Comparison of ENCODE assay signal across 15 cellular contexts in the genomic region with DNA sequence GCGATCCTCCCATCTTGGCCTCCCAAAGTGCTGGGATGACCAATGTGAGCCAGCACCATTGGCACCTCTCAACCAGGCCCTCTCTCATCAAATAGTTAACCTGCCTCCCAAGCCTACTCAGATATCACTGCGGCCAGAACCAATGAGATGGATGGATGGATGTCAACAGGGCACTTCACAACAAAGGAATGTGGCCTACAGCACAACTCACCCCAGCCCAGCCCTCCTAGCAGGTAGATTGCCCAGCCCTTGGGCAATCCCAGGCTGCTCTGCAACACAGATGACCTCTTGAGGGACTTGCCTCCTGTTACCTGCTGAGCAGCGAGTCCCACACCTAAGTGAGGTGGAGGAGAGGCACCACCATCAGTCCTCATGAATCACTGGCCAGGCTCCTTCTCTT. TPM values are rescaled to one million over a fixed set of nuclear protein-coding genes. Genes with fewer than 3 reads are reported as not detected.
DNase-seq lines count a peak whose midpoint lies in the region; ATAC-seq and TF ChIP-seq lines count a peak whose summit lies in the region.
"Had no signal": no experiment of that assay in that cellular context is flagged by ENCODE, and none has a peak within 500 bp of the region (broad histone marks: within the 10 kb centered on the region; RNA-seq: fewer than 3 reads in every experiment).

No MANE protein-coding gene starts in this region.

- H3K36me3 ChIP-seq in neural progenitor cell (no peaks in the 10 kb centered on the region), esophagus muscularis mucosa (no peaks in the 10 kb centered on the region)
- H3K36me3 ChIP-seq: HAP-1, MG63, stomach, WERI-Rb-1 had no signal

- no peak overlapping the region for H3K4me2 ChIP-seq in neural progenitor cell

- H2AFZ ChIP-seq in neural progenitor cell (replicated peaks): peak overlapping the region; percentile 82

- H3K4me3 ChIP-seq in neural progenitor cell (no peak overlapping the region), esophagus muscularis mucosa (no peak overlapping the region)
- H3K4me3 ChIP-seq: HAP-1, MG63, stomach had no signal

- TF ChIP-seq POLR2A in esophagus muscularis mucosa (IDR thresholded peaks at IDR 0.05; ENCODE audit: low read depth): no peak

- WGBS in esophagus muscularis mucosa: 94% methylated on average over 2 of the region's 3 CpGs

- H3K27ac ChIP-seq in epithelial cell of prostate (peak overlapping the region; percentile 31), neural progenitor cell (no peak overlapping the region), esophagus muscularis mucosa (replicated peaks in 1 of 4) (no peak overlapping the region)
- H3K27ac ChIP-seq: stomach, WERI-Rb-1 had no signal

- no peak overlapping the region for H3K9ac ChIP-seq in neural progenitor cell

- TF ChIP-seq CTCF in neural progenitor cell (IDR thresholded peaks at IDR 0.05): no peak
- no peak for TF ChIP-seq CTCF in esophagus muscularis mucosa (IDR thresholded peaks at IDR 0.05)

- no peaks in the 10 kb centered on the region for H3K79me2 ChIP-seq in neural progenitor cell (ENCODE audit: low read depth)

- H3K27me3 ChIP-seq in neural progenitor cell: no peaks in the 10 kb centered on the region
- no peaks in the 10 kb centered on the region for H3K27me3 ChIP-seq in esophagus muscularis mucosa
- H3K27me3 ChIP-seq: MG63, stomach had no signal

- H3K4me1 Mint-ChIP-seq in neural progenitor cell: peaks cover 2% of the 10 kb centered on the region

- intact Hi-C loops in esophagus muscularis mucosa (cut with DNase I): no loop called here

- in situ Hi-C loops in Caki2 (cut with HindIII; ENCODE audit: low pct_unique_long_range_greater_than_20kb, low sequenced_read_pairs): no loop called here

- no peaks in the 10 kb centered on the region for H3K9me3 Mint-ChIP-seq in neural progenitor cell

- H3K4me3 Mint-ChIP-seq in neural progenitor cell: no peak overlapping the region

- H3K27ac Mint-ChIP-seq in neural progenitor cell: no peak overlapping the region

- no peak for TF ChIP-seq EP300 in esophagus muscularis mucosa (IDR thresholded peaks at IDR 0.05)

- H3K4me1 ChIP-seq in neural progenitor cell (no peaks in the 10 kb centered on the region), esophagus muscularis mucosa (peaks cover 4 to 13% (median 11%) of the 10 kb centered on the region in 4 donors)

- DNase-seq in Caki2 (ENCODE audit: low read depth) (peak; percentile 44), M059J (ENCODE audit: low read depth) (peak; percentile 68), epithelial cell of prostate (ENCODE audit: low read depth, low spot score) (no peak), neural progenitor cell (ENCODE audit: low spot score) (no peak), cerebellar cortex (ENCODE audit: low spot score) (no peak), esophagus muscularis mucosa (ENCODE audit: extremely low spot score) (no peak)
- DNase-seq: caudate nucleus, MG63, NCI-H187, stomach, SW 1271, WERI-Rb-1 had no signal

- H3K9me3 ChIP-seq in neural progenitor cell (ENCODE audit: low read depth) (no peaks in the 10 kb centered on the region), esophagus muscularis mucosa (no peaks in the 10 kb centered on the region)
- H3K9me3 ChIP-seq: HAP-1, MG63, stomach had no signal

- no peaks in the 10 kb centered on the region for H4K20me1 ChIP-seq in neural progenitor cell (ENCODE audit: low read depth)

- H3F3A ChIP-seq in neural progenitor cell (ENCODE audit: low read depth): no peaks in the 10 kb centered on the region

- no peaks in the 10 kb centered on the region for H3K36me3 Mint-ChIP-seq in neural progenitor cell

- peaks cover 3% of the 10 kb centered on the region for H3K27me3 Mint-ChIP-seq in neural progenitor cell (ENCODE audit: insufficient read depth, low read depth)

- no peak for ATAC-seq in HG02571 (IDR thresholded peaks at IDR 0.05; ENCODE audit: unreplicated experiment)
- no peak for ATAC-seq in GM21360 (IDR thresholded peaks at IDR 0.05; ENCODE audit: unreplicated experiment)

RNA-seq across cellular contexts. Expression of gene KIFC3, which starts 22.6 kb away (rescaled TPM):
- 89.2 and 132 TPM in 2 replicates for total RNA-seq in Caki2 (2014; rRNA removed; shearing (Covaris generic); ENCODE audit: low replicate concordance)
- total RNA-seq in M059J (2014; rRNA removed; shearing (Covaris generic)): 38.8 and 71.2 TPM in 2 replicates
- 0.28 and 1.6 TPM in 2 replicates for total RNA-seq in neural progenitor cell (ENCODE audit: low replicate concordance)
- 10 to 100 TPM; 28.2 to 76.8 (median 46.6) TPM for total RNA-seq in esophagus muscularis mucosa

Comparison
In these comparisons a context has a peak if more than half of its experiments do, and no peak if none do; other contexts are left out.
1. DNase-seq: peak in Caki2 (single experiment) and M059J (single experiment); none in epithelial cell of prostate (single experiment), neural progenitor cell (single experiment), cerebellar cortex (single experiment) and esophagus muscularis mucosa (single experiment).
2. RNA of gene KIFC3, which starts 22.6 kb away (total RNA-seq): 89.2 to 132 TPM in Caki2, 38.8 to 71.2 TPM in M059J and 28.2 to 76.8 TPM in esophagus muscularis mucosa; 0.28 to 1.6 TPM in neural progenitor cell; every median in the first group is over 10 times any median in the second.